ENCODE assay signal across 8 cellular contexts in the genomic region with DNA sequence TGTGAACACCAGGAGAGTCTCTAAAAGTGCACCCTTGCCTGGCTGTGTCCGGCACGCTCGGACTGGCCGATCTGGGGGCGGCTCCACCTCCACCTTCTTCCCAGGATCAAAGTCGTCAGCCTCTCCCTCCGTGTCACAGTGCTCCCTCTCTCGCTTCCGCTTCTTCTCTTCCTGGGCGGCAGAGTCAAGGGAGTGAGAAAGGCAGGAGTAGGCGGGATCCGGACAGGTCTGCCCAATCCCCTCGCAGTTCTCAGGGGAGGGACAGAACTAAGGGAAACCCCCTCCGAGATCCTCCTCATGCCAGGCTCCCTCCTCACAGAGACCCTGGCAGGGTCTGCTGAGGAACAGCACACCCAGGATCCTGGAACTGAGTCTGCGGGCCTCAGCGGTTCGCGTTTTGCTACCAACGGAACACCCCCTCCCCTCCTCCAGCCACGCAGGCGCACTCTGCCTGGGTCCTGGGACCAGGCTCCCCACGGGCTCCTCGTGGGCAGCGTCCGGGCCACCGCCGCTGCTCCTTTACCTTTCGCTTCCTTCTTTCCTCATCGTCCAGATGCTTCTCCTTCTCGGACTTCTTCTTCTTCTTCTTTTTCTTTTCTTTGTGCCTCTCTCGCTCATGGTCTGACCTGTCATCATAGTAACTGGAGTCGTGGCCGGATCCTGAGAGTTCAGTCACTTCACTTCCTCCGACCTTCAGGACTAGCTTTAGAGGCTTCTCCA. TPM values are rescaled to one million over a fixed set of nuclear protein-coding genes. Genes with fewer than 3 reads are reported as not detected.
DNase-seq lines count a peak whose midpoint lies in the region; ATAC-seq and TF ChIP-seq lines count a peak whose summit lies in the region.

No MANE protein-coding gene starts in this region.

- H3K27me3 Mint-ChIP-seq in stimulated activated naive CD8-positive, alpha-beta T cell treated with anti-CD3 and anti-CD28 coated beads, Interleukin-15, amount 100 ng/mL, for 72 hours, result no peaks in the 10 kb centered on the region

- intact Hi-C loops in left cardiac atrium (cut with DNase I), result no loop called here

- H3K4me3 ChIP-seq in cardiac muscle cell (peak overlapping the region; percentile 61), iPS-18a (ENCODE audit: low read length) (peak overlapping the region; percentile 97)

- no peaks in the 10 kb centered on the region for H3K9me3 Mint-ChIP-seq in stimulated activated naive CD8-positive, alpha-beta T cell treated with anti-CD3 and anti-CD28 coated beads, Interleukin-15, amount 100 ng/mL, for 72 hours

- DNase-seq in cardiac muscle cell (ENCODE audit: low read depth in 1 of 2, low spot score in 1 of 2), result peak in 1 of 2 donors; percentile 4
- DNase-seq in left cardiac atrium, result no peak
- no peak for DNase-seq in stimulated activated naive CD8-positive, alpha-beta T cell treated with anti-CD3 and anti-CD28 coated beads, Interleukin-15, amount 100 ng/mL, for 72 hours
- DNase-seq in stimulated activated naive CD4-positive, alpha-beta T cell treated with Interleukin-2 at 50 U/mL for 16 hours (lab: John Stamatoyannopoulos, UW), result no peak
- no peak for DNase-seq in activated CD4-positive, alpha-beta T cell treated with anti-CD3 and anti-CD28 coated beads for 1 hour

- ATAC-seq in left cardiac atrium (no peak), HG02884 (IDR thresholded peaks at IDR 0.05; ENCODE audit: unreplicated experiment) (no peak)
- ATAC-seq in stimulated activated naive CD8-positive, alpha-beta T cell treated with anti-CD3 and anti-CD28 coated beads, Interleukin-15, amount 100 ng/mL, for 72 hours, result no peak

- H3K27me3 ChIP-seq in cardiac muscle cell (no peaks in the 10 kb centered on the region), iPS-18a (ENCODE audit: control insufficient read depth, insufficient read depth, low read length) (no peaks in the 10 kb centered on the region)

- H3K4me1 ChIP-seq in cardiac muscle cell (ENCODE audit: low read depth) (peaks cover 4% of the 10 kb centered on the region), iPS-18a (ENCODE audit: control insufficient read depth, low read depth, low read length) (no peaks in the 10 kb centered on the region)

- TF ChIP-seq CTCF in cardiac muscle cell (IDR thresholded peaks at IDR 0.05; ENCODE audit: low read depth, low read length) (no peak), VCaP (conservative IDR thresholded peaks at IDR 0.05) (no peak)

- H3K9ac ChIP-seq in iPS-18a (ENCODE audit: low read length), result peak overlapping the region; percentile 94

- H3K4me3 Mint-ChIP-seq in stimulated activated naive CD8-positive, alpha-beta T cell treated with anti-CD3 and anti-CD28 coated beads, Interleukin-15, amount 100 ng/mL, for 72 hours, result peak overlapping the region; percentile 80 to 90

- no peaks in the 10 kb centered on the region for H3K9me3 ChIP-seq in cardiac muscle cell (ENCODE audit: low read depth)
- no peaks in the 10 kb centered on the region for H3K9me3 ChIP-seq in iPS-18a (ENCODE audit: control insufficient read depth, low read depth, low read length)

- peaks cover 36% of the 10 kb centered on the region for H3K36me3 ChIP-seq in cardiac muscle cell
- H3K36me3 ChIP-seq in iPS-18a (ENCODE audit: control insufficient read depth, low read depth, low read length), result peaks cover 64% of the 10 kb centered on the region

- peak overlapping the region; percentile 87 to 92 for H3K27ac Mint-ChIP-seq in stimulated activated naive CD8-positive, alpha-beta T cell treated with anti-CD3 and anti-CD28 coated beads, Interleukin-15, amount 100 ng/mL, for 72 hours

- H3K27ac ChIP-seq in cardiac muscle cell, result no peak overlapping the region
- peak overlapping the region; percentile 95 for H3K27ac ChIP-seq in VCaP
- no peak overlapping the region for H3K27ac ChIP-seq in iPS-18a (ENCODE audit: low read length)

- peaks cover 41% of the 10 kb centered on the region for H3K4me1 Mint-ChIP-seq in stimulated activated naive CD8-positive, alpha-beta T cell treated with anti-CD3 and anti-CD28 coated beads, Interleukin-15, amount 100 ng/mL, for 72 hours

RNA-seq across cellular contexts. Expression of a gene that starts 1.3 kb away (rescaled TPM):
- total RNA-seq in cardiac muscle cell, result 23.5 and 36.9 TPM in 2 replicates
- 20.8 and 24.5 TPM in 2 replicates for polyA plus RNA-seq in cardiac muscle cell
- 10 to 100 TPM; 26.8 to 39.3 TPM for total RNA-seq in left cardiac atrium

RNA-seq across cellular contexts. Expression of a gene that starts 1.4 kb away (rescaled TPM):
- 9.8 and 10.4 TPM in 2 replicates for total RNA-seq in cardiac muscle cell
- 12.4 and 19.2 TPM in 2 replicates for polyA plus RNA-seq in cardiac muscle cell
- total RNA-seq in left cardiac atrium, result 1 to 10 TPM in 1 of 2 donors, under 1 TPM in 1; 0.88 to 1.1 TPM

RNA-seq across cellular contexts. Expression of a gene that starts 40.5 kb away (rescaled TPM):
- 12.4 and 12.7 TPM in 2 replicates for total RNA-seq in cardiac muscle cell
- polyA plus RNA-seq in cardiac muscle cell, result 5.0 and 12.4 TPM in 2 replicates
- total RNA-seq in left cardiac atrium, result 10 to 100 TPM; 31.1 to 36.7 TPM
